Comparison of ENCODE assay signal across 9 cellular contexts in genomic region chr5:270340-270739, GRCh38. TPM values are rescaled to one million over a fixed set of nuclear protein-coding genes. Genes with fewer than 3 reads are reported as not detected.
DNase-seq lines count a peak whose midpoint lies in the region; ATAC-seq and TF ChIP-seq lines count a peak whose summit lies in the region.
"Had no signal": no experiment of that assay in that cellular context is flagged by ENCODE, and none has a peak within 500 bp of the region (broad histone marks: within the 10 kb centered on the region; RNA-seq: fewer than 3 reads in every experiment).

No MANE protein-coding gene starts in this region.

- H3K27ac ChIP-seq in CD4-positive, alpha-beta memory T cell (ENCODE audit: low read depth, low read length) = no peak overlapping the region
- no peak overlapping the region for H3K27ac ChIP-seq in neural progenitor cell

- H3K79me2 ChIP-seq in neural progenitor cell (ENCODE audit: low read depth) = peaks cover 37% of the 10 kb centered on the region

- H3K36me3 ChIP-seq in CD4-positive, alpha-beta memory T cell (ENCODE audit: insufficient read depth, low read length) = peaks cover 13% of the 10 kb centered on the region
- no peaks in the 10 kb centered on the region for H3K36me3 ChIP-seq in neural progenitor cell

- peak overlapping the region; percentile 65 to 91 (median 83) for H3K27ac Mint-ChIP-seq in CD4-positive, alpha-beta memory T cell
- H3K27ac Mint-ChIP-seq in chondrocyte (ENCODE audit: unreplicated experiment) (peak overlapping the region; percentile 97), neural progenitor cell (peak overlapping the region; percentile 22)

- DNase-seq in CD4-positive, alpha-beta memory T cell = no peak
- DNase-seq in LNCaP clone FGC (ENCODE audit: low read depth) (no peak), chondrocyte (ENCODE audit: low spot score) (no peak), neural progenitor cell (ENCODE audit: low spot score) (peak; percentile 4), GM10266 (ENCODE audit: extremely low spot score) (no peak), SHP77 (lab: John Stamatoyannopoulos, UW) (no peak)
- no peak for DNase-seq in activated CD4-positive, CD25-positive, alpha-beta regulatory T cell treated with anti-CD3 and anti-CD28 coated beads, Interleukin-2, amount 50 U/mL, for 72 hours
- DNase-seq: upper lobe of left lung had no signal

- H3K4me3 ChIP-seq in CD4-positive, alpha-beta memory T cell (ENCODE audit: low read length in 2 of 2) = no peak overlapping the region
- H3K4me3 ChIP-seq in LNCaP clone FGC (ENCODE audit: low read depth, low read length) (peak overlapping the region; percentile 80), neural progenitor cell (peak overlapping the region; percentile 79)

- H2AFZ ChIP-seq in neural progenitor cell (replicated peaks) = no peak overlapping the region

- H3K9ac ChIP-seq in neural progenitor cell = no peak overlapping the region

- H3K9me3 Mint-ChIP-seq in CD4-positive, alpha-beta memory T cell = peaks cover 0 to 3% (median 0%) of the 10 kb centered on the region in 8 donors
- H3K9me3 Mint-ChIP-seq in chondrocyte (ENCODE audit: low read depth) = no peaks in the 10 kb centered on the region
- no peaks in the 10 kb centered on the region for H3K9me3 Mint-ChIP-seq in neural progenitor cell

- peaks cover 17% of the 10 kb centered on the region for H4K20me1 ChIP-seq in neural progenitor cell (ENCODE audit: low read depth)

- no peak for TF ChIP-seq CTCF in LNCaP clone FGC (IDR thresholded peaks at IDR 0.05; ENCODE audit: control insufficient read depth, extremely low read depth, insufficient read depth)
- no peak for TF ChIP-seq CTCF in chondrocyte (IDR thresholded peaks at IDR 0.05)
- TF ChIP-seq CTCF in neural progenitor cell (IDR thresholded peaks at IDR 0.05) = no peak
- TF ChIP-seq CTCF in GM10266 (IDR thresholded peaks at IDR 0.05; ENCODE audit: control insufficient read depth, insufficient read depth, low read depth, missing control alignments) = no peak

- CTCF ChIA-PET in CD4-positive, alpha-beta memory T cell (lab: Charles Lee; ENCODE audit: partially characterized antibody) = interaction anchor here (1.2 kb wide), 1 partner anchor 82 kb away, joined by 6 read pairs; no protein-coding TSS in a partner anchor

- no peaks in the 10 kb centered on the region for H3K27me3 Mint-ChIP-seq in CD4-positive, alpha-beta memory T cell
- H3K27me3 Mint-ChIP-seq in chondrocyte (ENCODE audit: low read depth) (no peaks in the 10 kb centered on the region), neural progenitor cell (ENCODE audit: insufficient read depth, low read depth) (peaks cover 7% of the 10 kb centered on the region)

- intact Hi-C loops in CD4-positive, alpha-beta memory T cell (cut with micrococcal nuclease) = loop anchor here (5.0 kb wide), 3 partner anchors 172 to 1362 kb away; partner anchors contain the start of genes CEP72 and EXOC3

- H3K4me1 Mint-ChIP-seq in CD4-positive, alpha-beta memory T cell = peaks cover 17 to 45% (median 36%) of the 10 kb centered on the region in 4 donors
- H3K4me1 Mint-ChIP-seq in chondrocyte (ENCODE audit: low read depth) (peaks cover 38% of the 10 kb centered on the region), neural progenitor cell (peaks cover 22% of the 10 kb centered on the region)

- POLR2A ChIA-PET in CD4-positive, alpha-beta memory T cell (lab: Charles Lee; ENCODE audit: partially characterized antibody) = interaction anchor here (1.2 to 2.2 kb wide), 6 partner anchors 13 to 1115 kb away, joined by 3 to 42 read pairs (median 4); partner anchors contain the start of genes BRD9, CCDC127, SDHA and TRIP13

- no peaks in the 10 kb centered on the region for H3K9me3 ChIP-seq in CD4-positive, alpha-beta memory T cell (ENCODE audit: control insufficient read depth in 1 of 2, low read length in 2 of 2)
- H3K9me3 ChIP-seq in neural progenitor cell (ENCODE audit: low read depth) = no peaks in the 10 kb centered on the region
- H3K9me3 ChIP-seq: upper lobe of left lung had no signal

- peaks cover 0 to 39% of the 10 kb centered on the region in 2 donors for H3K36me3 Mint-ChIP-seq in CD4-positive, alpha-beta memory T cell
- H3K36me3 Mint-ChIP-seq in chondrocyte (ENCODE audit: low read depth) (no peaks in the 10 kb centered on the region), neural progenitor cell (peaks cover under 1% of the 10 kb centered on the region)

- H3K27me3 ChIP-seq in CD4-positive, alpha-beta memory T cell (ENCODE audit: insufficient read depth, low read length) = no peaks in the 10 kb centered on the region
- H3K27me3 ChIP-seq in neural progenitor cell = no peaks in the 10 kb centered on the region
- H3K27me3 ChIP-seq: upper lobe of left lung had no signal

- peak overlapping the region; percentile 70 for H3K4me2 ChIP-seq in neural progenitor cell

- peak overlapping the region; percentile 65 to 97 (median 85) for H3K4me3 Mint-ChIP-seq in CD4-positive, alpha-beta memory T cell
- H3K4me3 Mint-ChIP-seq in chondrocyte (ENCODE audit: unreplicated experiment) = peak overlapping the region; percentile 93
- peak overlapping the region; percentile 91 for H3K4me3 Mint-ChIP-seq in neural progenitor cell

- ATAC-seq in GM19351 (IDR thresholded peaks at IDR 0.05; ENCODE audit: unreplicated experiment) = no peak

- peaks cover 35% of the 10 kb centered on the region for H3K4me1 ChIP-seq in CD4-positive, alpha-beta memory T cell (ENCODE audit: insufficient read depth, low read length)
- H3K4me1 ChIP-seq in neural progenitor cell = no peaks in the 10 kb centered on the region

- H3F3A ChIP-seq in neural progenitor cell (ENCODE audit: low read depth) = peaks cover 17% of the 10 kb centered on the region

RNA-seq across cellular contexts. Expression of gene PDCD6, which starts 1.1 kb away (rescaled TPM):
- 10 to 100 TPM; 86.5 to 95.8 TPM for total RNA-seq in CD4-positive, alpha-beta memory T cell
- polyA plus RNA-seq in CD4-positive, alpha-beta memory T cell = 100 to 1,000 TPM; 204 to 227 TPM
- total RNA-seq in chondrocyte = 71.9 to 89.8 TPM (median 74.0 TPM) in 3 replicates
- total RNA-seq in neural progenitor cell (ENCODE audit: low replicate concordance) = 60.8 and 65.3 TPM in 2 replicates

RNA-seq across cellular contexts. Expression of gene AHRR, which starts 51.2 kb away (rescaled TPM):
- 1 to 10 TPM; 1.2 to 2.7 TPM for total RNA-seq in CD4-positive, alpha-beta memory T cell
- polyA plus RNA-seq in CD4-positive, alpha-beta memory T cell = under 1 TPM; 0.23 to 0.32 TPM
- total RNA-seq in chondrocyte (9.3 to 17.3 TPM (median 13.4 TPM) in 3 replicates), neural progenitor cell (ENCODE audit: low replicate concordance) (0.34 and 0.68 TPM in 2 replicates)

RNA-seq across cellular contexts. Expression of gene SDHA, which starts 52.2 kb away (rescaled TPM):
- total RNA-seq in CD4-positive, alpha-beta memory T cell = 100 to 1,000 TPM; 131 to 136 TPM
- polyA plus RNA-seq in CD4-positive, alpha-beta memory T cell = 100 to 1,000 TPM; 214 to 240 TPM
- 79.7 to 95.5 TPM (median 81.5 TPM) in 3 replicates for total RNA-seq in chondrocyte
- total RNA-seq in neural progenitor cell (ENCODE audit: low replicate concordance) = 47.1 and 48.5 TPM in 2 replicates

RNA-seq across cellular contexts. Expression of gene CCDC127, which starts 52.4 kb away (rescaled TPM):
- total RNA-seq in CD4-positive, alpha-beta memory T cell = 1 to 10 TPM; 6.7 to 7.7 TPM
- 1 to 10 TPM; 2.9 to 5.1 TPM for polyA plus RNA-seq in CD4-positive, alpha-beta memory T cell
- total RNA-seq in chondrocyte = 8.0 to 10.4 TPM (median 9.6 TPM) in 3 replicates
- 7.0 TPM in 2 replicates for total RNA-seq in neural progenitor cell (ENCODE audit: low replicate concordance)

Comparison
In these comparisons a context has a peak if more than half of its experiments do, and no peak if none do; other contexts are left out.
1. H3K4me3 ChIP-seq: peak in LNCaP clone FGC (single experiment) and neural progenitor cell (single experiment); none in CD4-positive, alpha-beta memory T cell (0 of 2).
2. H3K27ac Mint-ChIP-seq: peak in every context shown above with its lines; median percentile 97 in chondrocyte; 83 in CD4-positive, alpha-beta memory T cell; 22 in neural progenitor cell.
3. Peak in every context shown above with its lines, with median percentiles within 50 percentile points of each other: H3K4me3 Mint-ChIP-seq.